Comparison of ENCODE assay signal across 19 cellular contexts in the genomic region with DNA sequence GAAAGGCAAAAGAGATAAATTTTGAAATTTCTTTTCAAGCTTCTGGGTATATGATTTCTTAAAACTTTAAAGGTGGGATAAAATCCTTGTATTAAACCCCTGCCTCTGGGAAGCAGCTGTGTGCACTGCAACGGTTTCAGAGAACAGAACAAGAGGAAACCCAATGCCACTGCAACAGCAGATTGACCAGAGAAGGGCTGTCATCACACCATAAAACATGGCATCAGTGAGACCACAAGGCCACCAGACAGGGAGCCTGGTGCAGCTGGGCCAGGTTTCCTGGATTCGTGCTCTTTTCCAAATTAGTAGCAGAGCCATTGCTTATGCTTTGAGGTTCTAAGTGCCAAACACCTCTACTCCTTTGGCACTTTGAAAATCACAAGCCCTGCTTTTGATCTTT.
"Had no signal": no experiment of that assay in that cellular context is flagged by ENCODE, and none has a peak within 500 bp of the region (broad histone marks: within the 10 kb centered on the region; RNA-seq: fewer than 3 reads in every experiment).

No MANE protein-coding gene starts in this region.

- H3K4me3 ChIP-seq: adrenal gland, left lung, transverse colon had no signal

- FAIRE-seq: colon, endometrium, keratinocyte had no signal

- H3K27me3 ChIP-seq: adrenal gland, left lung, transverse colon had no signal

- DNase-seq: activated CD4-positive, alpha-beta T cell treated with anti-CD3 and anti-CD28 coated beads for 1 hour; activated CD4-positive, alpha-beta T cell treated with anti-CD3 and anti-CD28 coated beads, Interleukin-2, amount 50 U/mL, for 4 hours; activated CD8-positive, alpha-beta memory T cell treated with anti-CD3 and anti-CD28 coated beads, Interleukin-2, amount 10 ng/mL, durations not matched to agents 7 days and 5 days; activated T-cell treated with anti-CD3 and anti-CD28 coated beads, Interleukin-2, amount 50 U/mL, for 24 hours; caudate nucleus; hippocampal formation; left lung; naive thymus-derived CD8-positive, alpha-beta T cell; retina; stimulated activated CD4-positive, alpha-beta T cell treated with anti-CD3 and anti-CD28 coated beads, Interleukin-15, amount 100 ng/mL, for 24 hours; stimulated activated CD4-positive, alpha-beta T cell treated with anti-CD3 and anti-CD28 coated beads, Interleukin-4, amount 100 ng/mL, for 1 hour; stimulated activated naive B cell treated with anti-CD40 and anti-IgM and Interleukin-4, amounts not matched to agents 10 μg/mL and 1 μg/mL and 100 μg/mL, for 72 hours; T-helper 9 cell; transverse colon had no signal

- H3K27ac ChIP-seq: adrenal gland, left lung, transverse colon, VCaP had no signal

- H3K9me3 ChIP-seq: adrenal gland, left lung, transverse colon had no signal

- H3K4me1 ChIP-seq: adrenal gland, left lung, transverse colon had no signal

- H3K36me3 ChIP-seq: transverse colon had no signal

- ATAC-seq: activated CD8-positive, alpha-beta memory T cell treated with anti-CD3 and anti-CD28 coated beads, Interleukin-2, amount 10 ng/mL, durations not matched to agents 7 days and 5 days; left lung; naive thymus-derived CD8-positive, alpha-beta T cell; stimulated activated naive B cell treated with anti-CD40 and anti-IgM and Interleukin-4, amounts not matched to agents 10 μg/mL and 1 μg/mL and 100 μg/mL, for 72 hours had no signal
